In genomic region chr14:21506557-21506956, GRCh38 we compare ENCODE assay signal across 30 cellular contexts.
"Had no signal": no experiment of that assay in that cellular context is flagged by ENCODE, and none has a peak within 500 bp of the region (broad histone marks: within the 10 kb centered on the region; RNA-seq: fewer than 3 reads in every experiment).

No MANE protein-coding gene starts in this region.

- H3K27me3 ChIP-seq: left lung, pancreas, sigmoid colon, spleen, suprapubic skin, tibial artery, upper lobe of right lung had no signal

- H3K27ac ChIP-seq: left lung, lower lobe of right lung, pancreas, prostate gland, sigmoid colon, spleen, suprapubic skin, thoracic aorta, tibial artery, upper lobe of right lung had no signal

- H3K27ac Mint-ChIP-seq: naive thymus-derived CD8-positive, alpha-beta T cell; nephron; stimulated activated naive CD8-positive, alpha-beta T cell treated with anti-CD3 and anti-CD28 coated beads, Interleukin-15, Interleukin-2, amounts not matched to agents 100 ng/mL and 50 ng/mL, for 24 hours had no signal

- ATAC-seq: left colon; left lung; lower lobe of right lung; naive thymus-derived CD8-positive, alpha-beta T cell; pancreas; right cardiac atrium; stimulated activated effector memory CD8-positive, alpha-beta T cell treated with anti-CD3 and anti-CD28 coated beads, Interleukin-12 subunit alpha, Interleukin-12 subunit beta, amount 100 ng/mL, for 72 hours; upper lobe of right lung had no signal

- DNase-seq: hypothalamus; immature natural killer cell; kidney; left colon; left lung; lower lobe of right lung; mammary epithelial cell; mesenchymal stem cell; naive thymus-derived CD8-positive, alpha-beta T cell; nucleus accumbens; pancreas; posterior cingulate gyrus; retina; right cardiac atrium; sigmoid colon; small intestine; spleen; stimulated activated CD4-positive, alpha-beta T cell treated with anti-CD3 and anti-CD28 coated beads, Interleukin-4, amount 100 ng/mL, for 24 hours; stimulated activated naive CD4-positive, alpha-beta T cell; tibial artery; trophoblast cell; upper lobe of right lung had no signal

- H3K9me3 Mint-ChIP-seq: stimulated activated effector memory CD8-positive, alpha-beta T cell treated with anti-CD3 and anti-CD28 coated beads, Interleukin-12 subunit alpha, Interleukin-12 subunit beta, amount 100 ng/mL, for 72 hours; stimulated activated naive CD8-positive, alpha-beta T cell treated with anti-CD3 and anti-CD28 coated beads, Interleukin-15, Interleukin-2, amounts not matched to agents 100 ng/mL and 50 ng/mL, for 24 hours had no signal

- H3K27me3 Mint-ChIP-seq: naive thymus-derived CD8-positive, alpha-beta T cell; stimulated activated naive CD8-positive, alpha-beta T cell treated with anti-CD3 and anti-CD28 coated beads, Interleukin-15, Interleukin-2, amounts not matched to agents 100 ng/mL and 50 ng/mL, for 24 hours had no signal

- H3K4me3 ChIP-seq: left lung, lower lobe of right lung, pancreas, prostate gland, sigmoid colon, spleen, suprapubic skin, thoracic aorta, tibial artery, upper lobe of right lung had no signal

- H3K4me3 Mint-ChIP-seq: immature natural killer cell; stimulated activated naive CD8-positive, alpha-beta T cell treated with anti-CD3 and anti-CD28 coated beads, Interleukin-15, Interleukin-2, amounts not matched to agents 100 ng/mL and 50 ng/mL, for 24 hours had no signal

- FAIRE-seq: islet of Langerhans, kidney, pancreas, small intestine, urothelium cell line had no signal

- H3K9me3 ChIP-seq: left lung, lower lobe of right lung, pancreas, prostate gland, sigmoid colon, spleen, suprapubic skin, thoracic aorta, tibial artery, upper lobe of right lung had no signal

- H3K4me1 ChIP-seq: prostate gland had no signal
